7 cellular contexts compared by ENCODE assay signal in the genomic region with DNA sequence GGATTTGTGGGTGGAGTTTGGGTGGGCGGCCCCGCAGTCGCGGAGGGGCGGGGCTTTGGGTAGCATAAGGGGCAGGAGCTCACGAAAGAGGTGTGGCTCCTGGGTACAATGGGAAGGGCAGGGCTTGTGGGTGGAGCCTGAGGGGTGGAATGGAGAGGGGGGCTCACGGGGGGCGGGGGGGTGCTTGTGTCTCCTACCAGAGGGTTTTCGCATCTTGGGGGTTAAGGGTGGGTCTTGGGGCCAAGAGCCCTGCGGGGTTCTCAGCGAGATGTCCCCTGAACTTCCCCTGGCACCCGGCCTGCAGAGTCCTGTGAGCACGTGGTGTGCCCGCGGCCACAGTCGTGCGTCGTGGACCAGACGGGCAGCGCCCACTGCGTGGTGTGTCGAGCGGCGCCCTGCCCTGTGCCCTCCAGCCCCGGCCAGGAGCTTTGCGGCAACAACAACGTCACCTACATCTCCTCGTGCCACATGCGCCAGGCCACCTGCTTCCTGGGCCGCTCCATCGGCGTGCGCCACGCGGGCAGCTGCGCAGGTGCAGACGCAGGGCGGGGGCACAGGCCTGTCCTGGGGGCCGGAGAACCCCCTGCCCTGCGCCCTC. TPM values are rescaled to one million over a fixed set of nuclear protein-coding genes. Genes with fewer than 3 reads are reported as not detected.
DNase-seq lines count a peak whose midpoint lies in the region; ATAC-seq lines count a peak whose summit lies in the region.
"Had no signal": no experiment of that assay in that cellular context is flagged by ENCODE, and none has a peak within 500 bp of the region (broad histone marks: within the 10 kb centered on the region; RNA-seq: fewer than 3 reads in every experiment).

No MANE protein-coding gene starts in this region.

- peaks cover 0 to 10% (median 0%) of the 10 kb centered on the region in 4 donors for H3K4me1 Mint-ChIP-seq in CD4-positive, CD25-positive, alpha-beta regulatory T cell

- peaks cover 14% of the 10 kb centered on the region for H3K4me1 ChIP-seq in CD4-positive, CD25-positive, alpha-beta regulatory T cell (ENCODE audit: control insufficient read depth, insufficient read depth, low read length, poor library complexity, severe bottlenecking)

- H3K36me3 ChIP-seq in CD4-positive, CD25-positive, alpha-beta regulatory T cell (ENCODE audit: control insufficient read depth, insufficient read depth, low read length), result no peaks in the 10 kb centered on the region

- H3K27me3 ChIP-seq in CD4-positive, CD25-positive, alpha-beta regulatory T cell (ENCODE audit: control insufficient read depth, insufficient read depth, low read length), result no peaks in the 10 kb centered on the region

- peak; percentile 32 to 89 (median 37) for DNase-seq in CD4-positive, CD25-positive, alpha-beta regulatory T cell
- DNase-seq in NCI-H460 (ENCODE audit: extremely low read depth, low read depth) (peak; percentile 85), epidermal melanocyte (ENCODE audit: insufficient read length, low spot score) (peak; percentile 70), smooth muscle cell of the brain vasculature (ENCODE audit: low read depth, low spot score) (peak; percentile 87)

- no peaks in the 10 kb centered on the region for H3K36me3 Mint-ChIP-seq in CD4-positive, CD25-positive, alpha-beta regulatory T cell

- no peak for ATAC-seq in CD4-positive, CD25-positive, alpha-beta regulatory T cell (ENCODE audit: low read depth in 2 of 2)
- ATAC-seq in GM21576 (IDR thresholded peaks at IDR 0.05; ENCODE audit: unreplicated experiment), result no peak
- ATAC-seq in activated CD4-positive, CD25-positive, alpha-beta regulatory T cell treated with anti-CD3 and anti-CD28 coated beads, Interleukin-2, amount 50 U/mL, for 24 hours, result no peak

- H3K9me3 ChIP-seq in CD4-positive, CD25-positive, alpha-beta regulatory T cell (ENCODE audit: control insufficient read depth in 2 of 2, low read length in 2 of 2), result no peaks in the 10 kb centered on the region

- peak overlapping the region; percentile 81 for H3K27ac ChIP-seq in CD4-positive, CD25-positive, alpha-beta regulatory T cell (ENCODE audit: insufficient read depth, low read length, poor library complexity, severe bottlenecking)

- H3K27me3 Mint-ChIP-seq in CD4-positive, CD25-positive, alpha-beta regulatory T cell, result no peaks in the 10 kb centered on the region

- no peak overlapping the region for H3K4me3 ChIP-seq in CD4-positive, CD25-positive, alpha-beta regulatory T cell (ENCODE audit: low read depth, low read length)

- peaks cover 0 to 2% (median 0%) of the 10 kb centered on the region in 7 donors for H3K9me3 Mint-ChIP-seq in CD4-positive, CD25-positive, alpha-beta regulatory T cell

- H3K4me3 Mint-ChIP-seq in CD4-positive, CD25-positive, alpha-beta regulatory T cell, result peak overlapping the region in 3 of 4 donors; percentile 87 to 95 (median 92)

- peak overlapping the region; percentile 79 to 98 (median 88) for H3K27ac Mint-ChIP-seq in CD4-positive, CD25-positive, alpha-beta regulatory T cell

RNA-seq across cellular contexts. Expression of a gene that starts 4.9 kb away (rescaled TPM):
- 0.64 TPM for total RNA-seq in CD4-positive, CD25-positive, alpha-beta regulatory T cell
- 1 to 10 TPM in 1 of 4 donors, under 1 TPM in 3; 0.55 to 2.1 (median 0.71) TPM for polyA plus RNA-seq in CD4-positive, CD25-positive, alpha-beta regulatory T cell
- 43.3 and 51.7 TPM in 2 replicates for total RNA-seq in NCI-H460 (2014; rRNA removed; shearing (Covaris generic))
- 131 and 171 TPM in 2 replicates for polyA plus RNA-seq in NCI-H460 (2014; cell fraction: nucleus; rRNA removed)

RNA-seq across cellular contexts. Expression of a gene that starts 14.1 kb away (rescaled TPM):
- 3.3 TPM for total RNA-seq in CD4-positive, CD25-positive, alpha-beta regulatory T cell
- not detected for polyA plus RNA-seq in CD4-positive, CD25-positive, alpha-beta regulatory T cell
- total RNA-seq in NCI-H460 (2014; rRNA removed; shearing (Covaris generic)), result not detected in 2 replicates
- not detected in 2 replicates for polyA plus RNA-seq in NCI-H460 (2014; cell fraction: nucleus; rRNA removed)
- total RNA-seq: HT1080 had no signal

RNA-seq across cellular contexts. Expression of a gene that starts 18.1 kb away (rescaled TPM):
- 124 TPM for total RNA-seq in CD4-positive, CD25-positive, alpha-beta regulatory T cell
- 10 to 100 TPM; 57.2 to 80.8 (median 76.9) TPM for polyA plus RNA-seq in CD4-positive, CD25-positive, alpha-beta regulatory T cell
- 27.0 and 33.5 TPM in 2 replicates for total RNA-seq in NCI-H460 (2014; rRNA removed; shearing (Covaris generic))
- polyA plus RNA-seq in NCI-H460 (2014; cell fraction: nucleus; rRNA removed), result 72.7 and 84.5 TPM in 2 replicates

RNA-seq across cellular contexts. Expression of a gene that starts 27.6 kb away (rescaled TPM):
- not detected for total RNA-seq in CD4-positive, CD25-positive, alpha-beta regulatory T cell
- not detected for polyA plus RNA-seq in CD4-positive, CD25-positive, alpha-beta regulatory T cell
- total RNA-seq in NCI-H460 (2014; rRNA removed; shearing (Covaris generic)), result 4.2 and 7.6 TPM in 2 replicates
- 4.6 and 6.6 TPM in 2 replicates for polyA plus RNA-seq in NCI-H460 (2014; cell fraction: nucleus; rRNA removed)
- total RNA-seq: HT1080 had no signal

RNA-seq across cellular contexts. Expression of a gene that starts 41.4 kb away (rescaled TPM):
- 0.81 TPM for total RNA-seq in CD4-positive, CD25-positive, alpha-beta regulatory T cell
- polyA plus RNA-seq in CD4-positive, CD25-positive, alpha-beta regulatory T cell, result under 1 TPM in 1 of 4 donors, not detected in 3; 0.17 TPM
- total RNA-seq in NCI-H460 (2014; rRNA removed; shearing (Covaris generic)), result not detected in 2 replicates
- polyA plus RNA-seq in NCI-H460 (2014; cell fraction: nucleus; rRNA removed), result 0.85 and 1.3 TPM in 2 replicates
- total RNA-seq: HT1080 had no signal

Comparison
In these comparisons a context has a peak if more than half of its experiments do, and no peak if none do; other contexts are left out.
1. DNase-seq: peak in every context shown above with its lines; median percentile 87 in smooth muscle cell of the brain vasculature; 85 in NCI-H460; 70 in epidermal melanocyte; 37 in CD4-positive, CD25-positive, alpha-beta regulatory T cell.
2. RNA of a gene that starts 4.9 kb away (total RNA-seq): 43.3 to 51.7 TPM in NCI-H460; 0.64 TPM in CD4-positive, CD25-positive, alpha-beta regulatory T cell (single experiment); every median in the first group is over 10 times any median in the second.